8 cellular contexts compared by ENCODE assay signal in genomic region chr18:54224379-54225014, GRCh38. TPM values are rescaled to one million over a fixed set of nuclear protein-coding genes. Genes with fewer than 3 reads are reported as not detected.
DNase-seq lines count a peak whose midpoint lies in the region; ATAC-seq and TF ChIP-seq lines count a peak whose summit lies in the region.

Gene MBD2, minus strand, starts transcription at chr18:54224669. Its CDS starts 110 bp downstream, at chr18:54224559.

- H3K4me2 ChIP-seq in trophoblast cell (ENCODE audit: low read length), result peak within 1 kb of the TSS; percentile 90

- peak within 1 kb of the TSS; percentile 87 for H3K18ac ChIP-seq in trophoblast cell (ENCODE audit: low read length)

- H3K27me3 ChIP-seq in adipocyte (replicated peaks; ENCODE audit: control insufficient read depth, insufficient read depth, low read length) (no peaks in the 10 kb centered on the region), cardiac muscle cell (no peaks in the 10 kb centered on the region), trophoblast cell (ENCODE audit: insufficient read depth, low read length) (no peaks in the 10 kb centered on the region), transverse colon (no peaks in the 10 kb centered on the region)

- H3K4me3 ChIP-seq in adipocyte (ENCODE audit: low read length) (peak within 1 kb of the TSS; percentile 92), cardiac muscle cell (peak within 1 kb of the TSS; percentile 87), trophoblast cell (ENCODE audit: low read depth, low read length) (peak within 1 kb of the TSS; percentile 84), transverse colon (peak within 1 kb of the TSS; percentile 53 to 84 (median 80))

- peak within 1 kb of the TSS; percentile 72 for H3K14ac ChIP-seq in trophoblast cell (ENCODE audit: low read length)

- H3K79me1 ChIP-seq in trophoblast cell (ENCODE audit: low read length), result peaks cover 4% of the 10 kb centered on the region

- H3K23ac ChIP-seq in trophoblast cell (ENCODE audit: low read length), result no peak within 1 kb of the TSS

- H4K12ac ChIP-seq in trophoblast cell (ENCODE audit: low read depth, low read length), result peak within 1 kb of the TSS; percentile 34

- peaks cover 26% of the 10 kb centered on the region for H3K4me1 ChIP-seq in adipocyte (ENCODE audit: control insufficient read depth, insufficient read depth, low read length)
- peaks cover 25% of the 10 kb centered on the region for H3K4me1 ChIP-seq in cardiac muscle cell (ENCODE audit: low read depth)
- H3K4me1 ChIP-seq in trophoblast cell (ENCODE audit: control insufficient read depth in 1 of 2, insufficient read depth in 2 of 2, low read length in 2 of 2), result peaks cover 1 to 6% of the 10 kb centered on the region in 2 experiments
- peaks cover 20 to 45% (median 31%) of the 10 kb centered on the region in 4 donors for H3K4me1 ChIP-seq in transverse colon

- peak; percentile 71 for TF ChIP-seq POLR2A in transverse colon (IDR thresholded peaks at IDR 0.05)

- H3K27ac ChIP-seq in cardiac muscle cell, result peak within 1 kb of the TSS; percentile 58
- H3K27ac ChIP-seq in trophoblast cell (ENCODE audit: low read depth, low read length), result peak within 1 kb of the TSS; percentile 75
- peak within 1 kb of the TSS; percentile 85 to 95 (median 92) for H3K27ac ChIP-seq in transverse colon

- H3K9ac ChIP-seq in adipocyte (ENCODE audit: low read length) (peak within 1 kb of the TSS; percentile 84), trophoblast cell (ENCODE audit: low read length) (peak within 1 kb of the TSS; percentile 67)

- H2AK5ac ChIP-seq in trophoblast cell (ENCODE audit: low read length), result no peak within 1 kb of the TSS

- peak within 1 kb of the TSS; percentile 74 for H2BK5ac ChIP-seq in trophoblast cell (ENCODE audit: low read depth, low read length, poor library complexity)

- in situ Hi-C loops in transverse colon (cut with MboI; ENCODE audit: low pct_ligation_motif_present in 1 of 4, low pct_unique_long_range_greater_than_20kb in 1 of 4, low sequenced_read_pairs in 3 of 4), result loop anchor here in 1 of 4 donors (5.0 kb wide), 1 partner anchor 38 kb away; no protein-coding TSS in a partner anchor

- H2AFZ ChIP-seq in trophoblast cell (ENCODE audit: insufficient read depth, low read length, poor library complexity), result peak within 1 kb of the TSS; percentile 39

- no peak within 1 kb of the TSS for H2BK12ac ChIP-seq in trophoblast cell (ENCODE audit: low read length)

- ATAC-seq in HG02763 (IDR thresholded peaks at IDR 0.05; ENCODE audit: unreplicated experiment), result peak; percentile 91

- H3K9me3 ChIP-seq in adipocyte (ENCODE audit: control insufficient read depth, low read length) (no peaks in the 10 kb centered on the region), cardiac muscle cell (ENCODE audit: low read depth) (no peaks in the 10 kb centered on the region), trophoblast cell (ENCODE audit: insufficient read depth, low read depth, low read length) (no peaks in the 10 kb centered on the region), transverse colon (no peaks in the 10 kb centered on the region)

- DNase-seq in NCI-H1417 treated with DMSO at 0.1 percent for 48 hours (lab: John Stamatoyannopoulos, UW) (peak; percentile 95), SW480 (ENCODE audit: low spot score) (peak; percentile 85), adipocyte (ENCODE audit: low read depth) (peak; percentile 98), cardiac muscle cell (ENCODE audit: low read depth in 1 of 2, low spot score in 1 of 2) (peak; percentile 97), trophoblast cell (peak; percentile 95 to 97), transverse colon (peak; percentile 96)

- peaks cover 10% of the 10 kb centered on the region for H3K79me2 ChIP-seq in trophoblast cell (ENCODE audit: control insufficient read depth, insufficient read depth, low read length, poor library complexity)

- TF ChIP-seq EP300 in transverse colon (IDR thresholded peaks at IDR 0.05; ENCODE audit: low read depth), result no peak

- intact Hi-C loops in transverse colon (cut with DNase I; ENCODE audit: low total_unique reads), result no loop called here

- peak within 1 kb of the TSS; percentile 5 for H2BK120ac ChIP-seq in trophoblast cell (ENCODE audit: insufficient read depth, low read length, poor library complexity)

- H4K8ac ChIP-seq in trophoblast cell (ENCODE audit: low read depth, low read length), result peak within 1 kb of the TSS; percentile 66

- WGBS in trophoblast cell (ENCODE audit: extremely low coverage, insufficient coverage, insufficient read length), result no CpG with 5 or more reads among the region's 66 CpGs
- WGBS in transverse colon (ENCODE audit: low coverage in 1 of 2), 2 donors, result 0% methylated on average over 19 of the region's 66 CpGs; no CpG with 5 or more reads in 1 of the 2 donors

- peak within 1 kb of the TSS; percentile 70 for H4K91ac ChIP-seq in trophoblast cell (ENCODE audit: low read depth, low read length)

- peak within 1 kb of the TSS; percentile 92 for H3K4ac ChIP-seq in trophoblast cell (ENCODE audit: low read depth, low read length)

- peak; percentile 10 for TF ChIP-seq CTCF in GM12873 (IDR thresholded peaks at IDR 0.05; ENCODE audit: insufficient read depth, low read depth, low read length, missing control alignments)
- TF ChIP-seq CTCF in cardiac muscle cell (IDR thresholded peaks at IDR 0.05; ENCODE audit: low read depth, low read length), result peak; percentile 29
- peak in 2 of 5 experiments; percentile 12 to 13 for TF ChIP-seq CTCF in transverse colon (IDR thresholded peaks at IDR 0.05)

- H3K36me3 ChIP-seq in adipocyte (ENCODE audit: control insufficient read depth, insufficient read depth, low read length, severe bottlenecking), result no peaks in the 10 kb centered on the region
- no peaks in the 10 kb centered on the region for H3K36me3 ChIP-seq in cardiac muscle cell
- peaks cover 0 to 3% of the 10 kb centered on the region in 2 experiments for H3K36me3 ChIP-seq in trophoblast cell (ENCODE audit: control insufficient read depth in 1 of 2, insufficient read depth in 2 of 2, low read length in 2 of 2)
- H3K36me3 ChIP-seq in transverse colon, result no peaks in the 10 kb centered on the region

RNA-seq across cellular contexts. Expression of gene MBD2, which starts in this region (rescaled TPM):
- total RNA-seq in cardiac muscle cell (27.5 and 29.1 TPM in 2 replicates), transverse colon (10 to 100 TPM; 26.9 to 62.1 (median 35.9) TPM)
- 40.0 and 49.4 TPM in 2 replicates for polyA plus RNA-seq in cardiac muscle cell
- 33.1 and 34.2 TPM in 2 replicates for polyA plus RNA-seq in trophoblast cell (2013)

Comparison
In these comparisons a context has a peak if more than half of its experiments do, and no peak if none do; other contexts are left out.
1. Peak in every context shown above with its lines: DNase-seq, ATAC-seq, H3K4me3 ChIP-seq and H3K27ac ChIP-seq.